In genomic region chr10:77641788-77642397, GRCh38 we compare ENCODE assay signal across 8 cellular contexts. TPM values are rescaled to one million over a fixed set of nuclear protein-coding genes. Genes with fewer than 3 reads are reported as not detected.
DNase-seq lines count a peak whose midpoint lies in the region; ATAC-seq, FAIRE-seq and TF ChIP-seq lines count a peak whose summit lies in the region.

No MANE protein-coding gene starts in this region.

- TF ChIP-seq CTCF in cardiac muscle cell (IDR thresholded peaks at IDR 0.05; ENCODE audit: low read depth, low read length) (peak; percentile 68), bronchial epithelial cell (IDR thresholded peaks at IDR 0.05; ENCODE audit: insufficient read depth, low read length, severe bottlenecking) (peak; percentile 48), kidney (IDR thresholded peaks at IDR 0.05; ENCODE audit: borderline replicate concordance, extremely low read depth, insufficient read depth) (peak; percentile 89)

- H3K27me3 ChIP-seq in cardiac muscle cell (peaks cover 47% of the 10 kb centered on the region), bronchial epithelial cell (ENCODE audit: control insufficient read depth, insufficient read depth, low read length) (no peaks in the 10 kb centered on the region)

- H3K9me3 ChIP-seq in cardiac muscle cell (ENCODE audit: low read depth) (no peaks in the 10 kb centered on the region), kidney (ENCODE audit: control insufficient read depth in 1 of 2, low read length in 2 of 2) (no peaks in the 10 kb centered on the region)

- intact Hi-C loops in Right ventricle myocardium inferior (cut with DNase I): loop anchor here (1.0 kb wide), 2 partner anchors 148 to 250 kb away; no protein-coding TSS in a partner anchor
- intact Hi-C loops in kidney (cut with DNase I): loop anchor here (5.0 to 10.0 kb wide), 2 partner anchors 257 to 465 kb away; no protein-coding TSS in a partner anchor

- H3K9ac ChIP-seq in kidney (ENCODE audit: low read length in 2 of 2): no peak overlapping the region

- ATAC-seq in Right ventricle myocardium inferior (no peak), HG02763 (IDR thresholded peaks at IDR 0.05; ENCODE audit: unreplicated experiment) (no peak)

- H3K36me3 ChIP-seq in cardiac muscle cell (no peaks in the 10 kb centered on the region), bronchial epithelial cell (ENCODE audit: control insufficient read depth, insufficient read depth, low read length) (no peaks in the 10 kb centered on the region), kidney (ENCODE audit: control insufficient read depth in 1 of 2, insufficient read depth in 2 of 2, low read length in 2 of 2) (no peaks in the 10 kb centered on the region)

- DNase-seq in cardiac muscle cell (ENCODE audit: low read depth in 1 of 2, low spot score in 1 of 2) (peak; percentile 83 to 87), Right ventricle myocardium inferior (ENCODE audit: missing footprints) (no peak), NCI-H1105 (lab: John Stamatoyannopoulos, UW) (peak; percentile 53), T follicular helper cell (ENCODE audit: low read depth) (peak; percentile 12), bronchial epithelial cell (ENCODE audit: low read depth) (peak; percentile 71), kidney (no peak)
- DNase-seq in stimulated activated CD4-positive, alpha-beta T cell treated with anti-CD3 and anti-CD28 coated beads, Interleukin-4, amount 100 ng/mL, for 4 hours: peak; percentile 10

- H3K4me3 ChIP-seq in cardiac muscle cell (no peak overlapping the region), bronchial epithelial cell (ENCODE audit: low read depth, low read length) (no peak overlapping the region), kidney (ENCODE audit: low read length in 2 of 2) (no peak overlapping the region)

- H3K4me1 ChIP-seq in cardiac muscle cell (ENCODE audit: low read depth) (peaks cover 3% of the 10 kb centered on the region), kidney (ENCODE audit: control insufficient read depth in 1 of 2, insufficient read depth in 1 of 2, low read depth in 1 of 2, low read length in 2 of 2) (no peaks in the 10 kb centered on the region)

- FAIRE-seq in bronchial epithelial cell (lab: Jason Lieb, UNC) (no peak), kidney (lab: Jason Lieb, UNC) (peak; percentile 97)

- H3K27ac ChIP-seq in cardiac muscle cell (no peak overlapping the region), kidney (ENCODE audit: low read depth in 2 of 2, low read length in 2 of 2) (no peak overlapping the region)

RNA-seq across cellular contexts. Expression of gene KCNMA1, which starts 4.3 kb away (rescaled TPM):
- total RNA-seq in cardiac muscle cell: 1.8 and 3.2 TPM in 2 replicates
- 1.7 and 1.9 TPM in 2 replicates for polyA plus RNA-seq in cardiac muscle cell
- 2.2 TPM for total RNA-seq in Right ventricle myocardium inferior
- 15.8 and 16.3 TPM in 2 replicates for total RNA-seq in bronchial epithelial cell
- total RNA-seq in kidney: 8.9 TPM
- polyA plus RNA-seq in kidney (ENCODE audit: insufficient read depth, low read depth, low replicate concordance): 4.2 TPM

Comparison
In these comparisons a context has a peak if more than half of its experiments do, and no peak if none do; other contexts are left out.
1. DNase-seq: peak in cardiac muscle cell (2 of 2), NCI-H1105 (single experiment), T follicular helper cell (single experiment), bronchial epithelial cell (single experiment) and stimulated activated CD4-positive, alpha-beta T cell treated with anti-CD3 and anti-CD28 coated beads, Interleukin-4, amount 100 ng/mL, for 4 hours (2 of 2); none in Right ventricle myocardium inferior (single experiment) and kidney (single experiment).
2. Peak in every context shown above with its lines, with median percentiles within 50 percentile points of each other: CTCF ChIP-seq.